ENCODE assay signal across 17 cellular contexts in the genomic region with DNA sequence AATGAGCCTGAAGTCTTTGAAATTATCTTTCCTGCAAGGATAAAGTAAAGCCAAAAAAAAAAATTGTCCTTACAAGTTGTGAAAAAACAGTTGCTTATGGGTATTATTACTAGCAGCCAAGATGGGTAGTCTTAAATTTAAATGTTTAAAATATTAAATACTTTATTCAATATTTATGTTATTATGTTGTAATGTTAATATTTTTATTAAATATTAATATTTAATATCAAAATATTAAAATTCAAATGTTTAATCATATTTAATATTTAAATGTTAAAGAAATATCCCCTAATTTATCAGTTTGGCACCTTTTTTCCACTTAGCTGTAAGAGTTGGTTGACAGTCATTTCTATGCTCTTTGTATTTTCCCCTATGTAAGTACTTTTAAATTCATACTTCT.
"Had no signal": no experiment of that assay in that cellular context is flagged by ENCODE, and none has a peak within 500 bp of the region (broad histone marks: within the 10 kb centered on the region; RNA-seq: fewer than 3 reads in every experiment).

No MANE protein-coding gene starts in this region.

- H3K27me3 Mint-ChIP-seq: naive thymus-derived CD8-positive, alpha-beta T cell; stimulated activated memory B cell treated with anti-CD40 and anti-IgM and Interleukin-4, amounts not matched to agents 10 μg/mL and 1 μg/mL and 100 μg/mL, for 72 hours; stimulated activated naive CD8-positive, alpha-beta T cell treated with anti-CD3 and anti-CD28 coated beads, Interleukin-15, Interleukin-2, amounts not matched to agents 100 ng/mL and 50 ng/mL, for 24 hours had no signal

- H3K27ac Mint-ChIP-seq: stimulated activated memory B cell treated with anti-CD40 and anti-IgM and Interleukin-4, amounts not matched to agents 10 μg/mL and 1 μg/mL and 100 μg/mL, for 72 hours; stimulated activated naive CD8-positive, alpha-beta T cell treated with anti-CD3 and anti-CD28 coated beads, Interleukin-15, Interleukin-2, amounts not matched to agents 100 ng/mL and 50 ng/mL, for 24 hours had no signal

- H3K36me3 Mint-ChIP-seq: stimulated activated memory B cell treated with anti-CD40 and anti-IgM and Interleukin-4, amounts not matched to agents 10 μg/mL and 1 μg/mL and 100 μg/mL, for 72 hours had no signal

- H3K9me3 Mint-ChIP-seq: stimulated activated naive CD8-positive, alpha-beta T cell treated with anti-CD3 and anti-CD28 coated beads, Interleukin-15, Interleukin-2, amounts not matched to agents 100 ng/mL and 50 ng/mL, for 24 hours had no signal

- DNase-seq: effector memory CD4-positive, alpha-beta T cell; foreskin keratinocyte; head of caudate nucleus; kidney glomerular epithelial cell; mesendoderm; naive thymus-derived CD8-positive, alpha-beta T cell; occipital lobe; right lobe of liver; spleen; stimulated activated CD4-positive, alpha-beta T cell treated with anti-CD3 and anti-CD28 coated beads, Interleukin-15, amount 100 ng/mL, for 24 hours; stimulated activated CD4-positive, alpha-beta T cell treated with anti-CD3 and anti-CD28 coated beads, Interleukin-1b, Interleukin-23, amount 100 ng/mL, for 48 hours; stimulated activated CD4-positive, alpha-beta T cell treated with anti-CD3 and anti-CD28 coated beads, Interleukin-4, amount 100 ng/mL, for 24 hours; tibial artery; upper lobe of left lung; uterus had no signal

- H3K4me3 Mint-ChIP-seq: stimulated activated memory B cell treated with anti-CD40 and anti-IgM and Interleukin-4, amounts not matched to agents 10 μg/mL and 1 μg/mL and 100 μg/mL, for 72 hours; stimulated activated naive CD8-positive, alpha-beta T cell treated with anti-CD3 and anti-CD28 coated beads, Interleukin-15, Interleukin-2, amounts not matched to agents 100 ng/mL and 50 ng/mL, for 24 hours had no signal

- ATAC-seq: foreskin keratinocyte; naive thymus-derived CD8-positive, alpha-beta T cell; right lobe of liver; stimulated activated memory B cell treated with anti-CD40 and anti-IgM and Interleukin-4, amounts not matched to agents 10 μg/mL and 1 μg/mL and 100 μg/mL, for 72 hours had no signal

- H3K4me1 Mint-ChIP-seq: stimulated activated memory B cell treated with anti-CD40 and anti-IgM and Interleukin-4, amounts not matched to agents 10 μg/mL and 1 μg/mL and 100 μg/mL, for 72 hours had no signal
